Comparison of ENCODE assay signal across 7 cellular contexts in genomic region chr3:151439652-151440125, GRCh38.
DNase-seq lines count a peak whose midpoint lies in the region; ATAC-seq and TF ChIP-seq lines count a peak whose summit lies in the region.

No MANE protein-coding gene starts in this region.

- H4K20me1 ChIP-seq in KMS-11 (ENCODE audit: insufficient read depth) = no peaks in the 10 kb centered on the region; the same call in 1 of the 2 replicates

- no peak overlapping the region for H3K27ac ChIP-seq in KMS-11
- no peak overlapping the region for H3K27ac ChIP-seq in effector memory CD4-positive, alpha-beta T cell (ENCODE audit: insufficient read depth, low read length, poor library complexity, severe bottlenecking)

- H3K9ac ChIP-seq in KMS-11 = no peak overlapping the region

- H3K79me2 ChIP-seq in KMS-11 (ENCODE audit: insufficient read depth, low read depth) = no peaks in the 10 kb centered on the region

- no peak overlapping the region for H3K4me3 ChIP-seq in KMS-11 (IDR thresholded peaks at IDR 0.05; ENCODE audit: insufficient read depth, low read depth, low read length)
- H3K4me3 ChIP-seq in effector memory CD4-positive, alpha-beta T cell (ENCODE audit: insufficient read depth, low read depth, low read length, poor library complexity, severe bottlenecking) = no peak overlapping the region

- H3K4me1 ChIP-seq in KMS-11 (ENCODE audit: low read depth, poor library complexity, severe bottlenecking) = peaks cover 31% of the 10 kb centered on the region
- H3K4me1 ChIP-seq in effector memory CD4-positive, alpha-beta T cell (ENCODE audit: control insufficient read depth, insufficient read depth, low read length, poor library complexity, severe bottlenecking) = no peaks in the 10 kb centered on the region

- peak; percentile 49 for DNase-seq in GDM1 (lab: John Stamatoyannopoulos, UW)
- DNase-seq in OCI-M2 (lab: John Stamatoyannopoulos, UW; ENCODE audit: unreplicated experiment) = peak; percentile 36
- peak; percentile 79 for DNase-seq in dedifferentiated amniotic fluid mesenchymal stem cell (ENCODE audit: extremely low spot score)
- peak; percentile 84 for DNase-seq in medulla oblongata (ENCODE audit: extremely low spot score)
- DNase-seq in effector memory CD4-positive, alpha-beta T cell = no peak

- H3K9me3 ChIP-seq in effector memory CD4-positive, alpha-beta T cell (ENCODE audit: control insufficient read depth, low read length) = no peaks in the 10 kb centered on the region

- no peak overlapping the region for H2AFZ ChIP-seq in KMS-11 (ENCODE audit: low read depth)

- TF ChIP-seq CTCF in KMS-11 (conservative IDR thresholded peaks at IDR 0.05; ENCODE audit: low read depth, low read length) = peak; percentile 90

- ATAC-seq in GM21526 (IDR thresholded peaks at IDR 0.05; ENCODE audit: low FRiP score, unreplicated experiment) = peak; percentile 79

- H3K4me2 ChIP-seq in KMS-11 = no peak overlapping the region

- no peaks in the 10 kb centered on the region for H3K27me3 ChIP-seq in KMS-11 (ENCODE audit: insufficient read depth, low read depth)
- H3K27me3 ChIP-seq in effector memory CD4-positive, alpha-beta T cell (replicated peaks; ENCODE audit: control insufficient read depth, insufficient read depth, low read length, poor library complexity, severe bottlenecking) = no peaks in the 10 kb centered on the region

- no peaks in the 10 kb centered on the region for H3K36me3 ChIP-seq in KMS-11 (ENCODE audit: insufficient read depth)
- no peaks in the 10 kb centered on the region for H3K36me3 ChIP-seq in effector memory CD4-positive, alpha-beta T cell (ENCODE audit: control insufficient read depth, insufficient read depth, low read length)

Comparison
In these comparisons a context has a peak if more than half of its experiments do, and no peak if none do; other contexts are left out.
1. DNase-seq: peak in GDM1 (single experiment), OCI-M2 (single experiment), dedifferentiated amniotic fluid mesenchymal stem cell (single experiment) and medulla oblongata (single experiment); none in effector memory CD4-positive, alpha-beta T cell (0 of 3).